1 cellular context compared by ENCODE assay signal in the genomic region with DNA sequence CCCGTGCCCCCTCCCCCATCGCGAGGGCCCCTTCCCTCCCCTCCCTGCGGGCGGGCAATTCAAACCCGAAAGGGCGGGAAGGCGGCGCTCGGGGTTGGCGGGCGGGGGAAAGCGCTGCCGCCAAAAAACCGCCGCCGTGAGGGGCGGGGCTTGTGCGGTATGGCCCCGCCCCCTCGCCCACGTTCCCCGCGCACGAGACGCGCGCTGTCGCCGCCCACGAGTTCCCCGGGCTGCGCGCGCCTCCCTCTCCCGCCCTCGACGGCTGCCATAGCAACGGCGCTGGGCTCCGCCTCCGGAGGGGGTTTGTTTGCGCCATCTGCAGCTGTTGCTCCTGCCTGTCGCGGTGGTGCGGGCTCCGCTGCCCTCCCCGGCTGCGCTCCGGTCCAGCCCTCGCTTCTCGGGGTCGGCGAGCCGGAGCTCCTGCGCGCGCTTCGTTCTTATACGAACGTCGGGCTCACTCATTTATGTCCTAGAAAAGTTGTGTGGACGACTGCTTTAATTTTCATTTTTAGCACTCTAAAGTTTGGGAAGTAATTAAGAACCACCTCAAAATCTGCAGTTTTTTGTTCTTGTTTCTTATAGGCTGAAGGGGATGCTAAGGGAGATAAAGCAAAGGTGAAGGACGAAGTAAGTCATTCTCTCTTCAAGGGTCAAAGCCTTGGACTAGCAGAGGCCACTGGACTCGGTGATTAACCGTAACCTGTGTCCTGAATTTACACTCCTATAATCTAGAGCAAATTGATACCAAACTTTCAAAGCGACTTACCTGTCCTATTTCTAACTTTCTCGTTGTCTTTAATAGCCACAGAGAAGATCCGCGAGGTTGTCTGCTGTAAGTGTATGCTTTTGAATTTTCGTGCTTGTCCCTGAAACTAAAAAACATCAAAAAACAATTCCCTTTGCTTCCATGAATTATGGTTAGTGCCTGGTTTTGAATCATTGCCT.
TF ChIP-seq lines count a peak whose summit lies in the region.

No MANE protein-coding gene starts in this region.

TF ChIP-seq in HepG2, 621 proteins besides CTCF, POLR2A, EP300 and RAD21 (continued from another document and continues in another):
- TF ChIP-seq MEIS1 (CRISPR knock-in tag; IDR thresholded peaks at IDR 0.05; ENCODE audit: borderline replicate concordance) (0 out of 2 replicates have a peak, but pooled peaks have one; percentile 51), TGIF2 (CRISPR knock-in tag; IDR thresholded peaks at IDR 0.05) (peak; percentile 83), ZBTB38 (CRISPR knock-in tag; IDR thresholded peaks at IDR 0.05) (peak; percentile 41; the same call in 1 of the 2 replicates), ZNF883 (CRISPR knock-in tag; IDR thresholded peaks at IDR 0.05; ENCODE audit: not compliant biosample characterization) (peak; percentile 42), NFATC3 (CRISPR knock-in tag; IDR thresholded peaks at IDR 0.05) (no peak), SMC3 (IDR thresholded peaks at IDR 0.05; ENCODE audit: low read length) (no peak), HDAC1 (CRISPR knock-in tag; IDR thresholded peaks at IDR 0.05) (peak; percentile 64), PHF20 (CRISPR knock-in tag; IDR thresholded peaks at IDR 0.05) (peak; percentile 40), CBX5 (CRISPR knock-in tag; IDR thresholded peaks at IDR 0.05; ENCODE audit: borderline replicate concordance) (peak; percentile 34; the same call in 1 of the 2 replicates), DPF2 (CRISPR knock-in tag; IDR thresholded peaks at IDR 0.05; ENCODE audit: borderline replicate concordance, low read depth) (no peak), KAT7 (CRISPR knock-in tag; IDR thresholded peaks at IDR 0.05; ENCODE audit: borderline replicate concordance) (peak; percentile 8; the same call in 1 of the 2 replicates), ZNF501 (CRISPR knock-in tag; IDR thresholded peaks at IDR 0.05) (peak; percentile 68; the same call in 1 of the 2 replicates), MIER2 (CRISPR knock-in tag; IDR thresholded peaks at IDR 0.05) (0 out of 2 replicates have a peak, but pooled peaks have one; percentile 22), SIN3A (IDR thresholded peaks at IDR 0.05; ENCODE audit: borderline replicate concordance, low read depth, low read length) (peak; percentile 96; the same call in 1 of the 2 replicates), ARNTL (CRISPR knock-in tag; IDR thresholded peaks at IDR 0.05) (peak; percentile 95), ZNF75D (CRISPR knock-in tag; IDR thresholded peaks at IDR 0.05; ENCODE audit: borderline replicate concordance) (no peak), ZNF747 (CRISPR knock-in tag; IDR thresholded peaks at IDR 0.05; ENCODE audit: borderline replicate concordance) (0 out of 2 replicates have a peak, but pooled peaks have one; percentile 49), FOXP1 (IDR thresholded peaks at IDR 0.05) (no peak), FOXP1 (CRISPR knock-in tag; IDR thresholded peaks at IDR 0.05) (peak; percentile 45; the same call in 1 of the 2 replicates), PPARG (CRISPR knock-in tag; conservative IDR thresholded peaks at IDR 0.05) (0 out of 2 replicates have a peak, but pooled peaks have one; percentile 40), PHF5A (CRISPR knock-in tag; IDR thresholded peaks at IDR 0.05; ENCODE audit: low read depth, unreplicated experiment) (no peak), FOXJ3 (CRISPR knock-in tag; IDR thresholded peaks at IDR 0.05; ENCODE audit: borderline replicate concordance) (no peak; the same call in 1 of the 2 replicates), ATF7-NPFF (CRISPR knock-in tag; IDR thresholded peaks at IDR 0.05; ENCODE audit: low read depth) (peak; percentile 64), CEBPG (CRISPR knock-in tag; IDR thresholded peaks at IDR 0.05) (peak; percentile 79), ATM (IDR thresholded peaks at IDR 0.05; ENCODE audit: borderline replicate concordance) (no peak), ZNF12 (CRISPR knock-in tag; IDR thresholded peaks at IDR 0.05) (no peak), ZNF136 (CRISPR knock-in tag; IDR thresholded peaks at IDR 0.05; ENCODE audit: low read depth) (0 out of 2 replicates have a peak, but pooled peaks have one; percentile 49), ZNF274 (CRISPR knock-in tag; IDR thresholded peaks at IDR 0.05) (no peak), BHLHE40 (IDR thresholded peaks at IDR 0.05; ENCODE audit: low read length) (peak; percentile 91), ZNF180 (CRISPR knock-in tag; IDR thresholded peaks at IDR 0.05; ENCODE audit: borderline replicate concordance, low read depth) (no peak), ZNF253 (CRISPR knock-in tag; IDR thresholded peaks at IDR 0.05; ENCODE audit: borderline replicate concordance) (no peak), HES4 (CRISPR knock-in tag; IDR thresholded peaks at IDR 0.05; ENCODE audit: borderline replicate concordance) (no peak)
- TF ChIP-seq, protein P1, sequence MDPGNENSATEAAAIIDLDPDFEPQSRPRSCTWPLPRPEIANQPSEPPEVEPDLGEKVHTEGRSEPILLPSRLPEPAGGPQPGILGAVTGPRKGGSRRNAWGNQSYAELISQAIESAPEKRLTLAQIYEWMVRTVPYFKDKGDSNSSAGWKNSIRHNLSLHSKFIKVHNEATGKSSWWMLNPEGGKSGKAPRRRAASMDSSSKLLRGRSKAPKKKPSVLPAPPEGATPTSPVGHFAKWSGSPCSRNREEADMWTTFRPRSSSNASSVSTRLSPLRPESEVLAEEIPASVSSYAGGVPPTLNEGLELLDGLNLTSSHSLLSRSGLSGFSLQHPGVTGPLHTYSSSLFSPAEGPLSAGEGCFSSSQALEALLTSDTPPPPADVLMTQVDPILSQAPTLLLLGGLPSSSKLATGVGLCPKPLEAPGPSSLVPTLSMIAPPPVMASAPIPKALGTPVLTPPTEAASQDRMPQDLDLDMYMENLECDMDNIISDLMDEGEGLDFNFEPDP (CRISPR knock-in tag; conservative IDR thresholded peaks at IDR 0.05): no peak
- TF ChIP-seq, protein P2, sequence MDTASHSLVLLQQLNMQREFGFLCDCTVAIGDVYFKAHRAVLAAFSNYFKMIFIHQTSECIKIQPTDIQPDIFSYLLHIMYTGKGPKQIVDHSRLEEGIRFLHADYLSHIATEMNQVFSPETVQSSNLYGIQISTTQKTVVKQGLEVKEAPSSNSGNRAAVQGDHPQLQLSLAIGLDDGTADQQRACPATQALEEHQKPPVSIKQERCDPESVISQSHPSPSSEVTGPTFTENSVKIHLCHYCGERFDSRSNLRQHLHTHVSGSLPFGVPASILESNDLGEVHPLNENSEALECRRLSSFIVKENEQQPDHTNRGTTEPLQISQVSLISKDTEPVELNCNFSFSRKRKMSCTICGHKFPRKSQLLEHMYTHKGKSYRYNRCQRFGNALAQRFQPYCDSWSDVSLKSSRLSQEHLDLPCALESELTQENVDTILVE (CRISPR knock-in tag; IDR thresholded peaks at IDR 0.05): 0 out of 2 replicates have a peak, but pooled peaks have one; percentile 19
- TF ChIP-seq, protein P3, sequence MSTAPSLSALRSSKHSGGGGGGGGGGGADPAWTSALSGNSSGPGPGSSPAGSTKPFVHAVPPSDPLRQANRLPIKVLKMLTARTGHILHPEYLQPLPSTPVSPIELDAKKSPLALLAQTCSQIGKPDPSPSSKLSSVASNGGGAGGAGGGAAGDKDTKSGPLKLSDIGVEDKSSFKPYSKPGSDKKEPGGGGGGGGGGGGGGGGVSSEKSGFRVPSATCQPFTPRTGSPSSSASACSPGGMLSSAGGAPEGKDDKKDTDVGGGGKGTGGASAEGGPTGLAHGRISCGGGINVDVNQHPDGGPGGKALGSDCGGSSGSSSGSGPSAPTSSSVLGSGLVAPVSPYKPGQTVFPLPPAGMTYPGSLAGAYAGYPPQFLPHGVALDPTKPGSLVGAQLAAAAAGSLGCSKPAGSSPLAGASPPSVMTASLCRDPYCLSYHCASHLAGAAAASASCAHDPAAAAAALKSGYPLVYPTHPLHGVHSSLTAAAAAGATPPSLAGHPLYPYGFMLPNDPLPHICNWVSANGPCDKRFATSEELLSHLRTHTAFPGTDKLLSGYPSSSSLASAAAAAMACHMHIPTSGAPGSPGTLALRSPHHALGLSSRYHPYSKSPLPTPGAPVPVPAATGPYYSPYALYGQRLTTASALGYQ (CRISPR knock-in tag; IDR thresholded peaks at IDR 0.05): no peak
- TF ChIP-seq, protein P4, sequence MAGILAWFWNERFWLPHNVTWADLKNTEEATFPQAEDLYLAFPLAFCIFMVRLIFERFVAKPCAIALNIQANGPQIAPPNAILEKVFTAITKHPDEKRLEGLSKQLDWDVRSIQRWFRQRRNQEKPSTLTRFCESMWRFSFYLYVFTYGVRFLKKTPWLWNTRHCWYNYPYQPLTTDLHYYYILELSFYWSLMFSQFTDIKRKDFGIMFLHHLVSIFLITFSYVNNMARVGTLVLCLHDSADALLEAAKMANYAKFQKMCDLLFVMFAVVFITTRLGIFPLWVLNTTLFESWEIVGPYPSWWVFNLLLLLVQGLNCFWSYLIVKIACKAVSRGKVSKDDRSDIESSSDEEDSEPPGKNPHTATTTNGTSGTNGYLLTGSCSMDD (CRISPR knock-in tag; IDR thresholded peaks at IDR 0.05): no peak
- TF ChIP-seq, protein P5, sequence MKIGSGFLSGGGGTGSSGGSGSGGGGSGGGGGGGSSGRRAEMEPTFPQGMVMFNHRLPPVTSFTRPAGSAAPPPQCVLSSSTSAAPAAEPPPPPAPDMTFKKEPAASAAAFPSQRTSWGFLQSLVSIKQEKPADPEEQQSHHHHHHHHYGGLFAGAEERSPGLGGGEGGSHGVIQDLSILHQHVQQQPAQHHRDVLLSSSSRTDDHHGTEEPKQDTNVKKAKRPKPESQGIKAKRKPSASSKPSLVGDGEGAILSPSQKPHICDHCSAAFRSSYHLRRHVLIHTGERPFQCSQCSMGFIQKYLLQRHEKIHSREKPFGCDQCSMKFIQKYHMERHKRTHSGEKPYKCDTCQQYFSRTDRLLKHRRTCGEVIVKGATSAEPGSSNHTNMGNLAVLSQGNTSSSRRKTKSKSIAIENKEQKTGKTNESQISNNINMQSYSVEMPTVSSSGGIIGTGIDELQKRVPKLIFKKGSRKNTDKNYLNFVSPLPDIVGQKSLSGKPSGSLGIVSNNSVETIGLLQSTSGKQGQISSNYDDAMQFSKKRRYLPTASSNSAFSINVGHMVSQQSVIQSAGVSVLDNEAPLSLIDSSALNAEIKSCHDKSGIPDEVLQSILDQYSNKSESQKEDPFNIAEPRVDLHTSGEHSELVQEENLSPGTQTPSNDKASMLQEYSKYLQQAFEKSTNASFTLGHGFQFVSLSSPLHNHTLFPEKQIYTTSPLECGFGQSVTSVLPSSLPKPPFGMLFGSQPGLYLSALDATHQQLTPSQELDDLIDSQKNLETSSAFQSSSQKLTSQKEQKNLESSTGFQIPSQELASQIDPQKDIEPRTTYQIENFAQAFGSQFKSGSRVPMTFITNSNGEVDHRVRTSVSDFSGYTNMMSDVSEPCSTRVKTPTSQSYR (CRISPR knock-in tag; IDR thresholded peaks at IDR 0.05; ENCODE audit: borderline replicate concordance): peak; percentile 20; the same call in 1 of the 2 replicates
- TF ChIP-seq, protein P6, sequence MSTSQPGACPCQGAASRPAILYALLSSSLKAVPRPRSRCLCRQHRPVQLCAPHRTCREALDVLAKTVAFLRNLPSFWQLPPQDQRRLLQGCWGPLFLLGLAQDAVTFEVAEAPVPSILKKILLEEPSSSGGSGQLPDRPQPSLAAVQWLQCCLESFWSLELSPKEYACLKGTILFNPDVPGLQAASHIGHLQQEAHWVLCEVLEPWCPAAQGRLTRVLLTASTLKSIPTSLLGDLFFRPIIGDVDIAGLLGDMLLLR (CRISPR knock-in tag; IDR thresholded peaks at IDR 0.05): no peak
- TF ChIP-seq, protein P7, sequence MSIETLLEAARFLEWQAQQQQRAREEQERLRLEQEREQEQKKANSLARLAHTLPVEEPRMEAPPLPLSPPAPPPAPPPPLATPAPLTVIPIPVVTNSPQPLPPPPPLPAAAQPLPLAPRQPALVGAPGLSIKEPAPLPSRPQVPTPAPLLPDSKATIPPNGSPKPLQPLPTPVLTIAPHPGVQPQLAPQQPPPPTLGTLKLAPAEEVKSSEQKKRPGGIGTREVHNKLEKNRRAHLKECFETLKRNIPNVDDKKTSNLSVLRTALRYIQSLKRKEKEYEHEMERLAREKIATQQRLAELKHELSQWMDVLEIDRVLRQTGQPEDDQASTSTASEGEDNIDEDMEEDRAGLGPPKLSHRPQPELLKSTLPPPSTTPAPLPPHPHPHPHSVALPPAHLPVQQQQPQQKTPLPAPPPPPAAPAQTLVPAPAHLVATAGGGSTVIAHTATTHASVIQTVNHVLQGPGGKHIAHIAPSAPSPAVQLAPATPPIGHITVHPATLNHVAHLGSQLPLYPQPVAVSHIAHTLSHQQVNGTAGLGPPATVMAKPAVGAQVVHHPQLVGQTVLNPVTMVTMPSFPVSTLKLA (IDR thresholded peaks at IDR 0.05): peak; percentile 80
- TF ChIP-seq, protein P8, sequence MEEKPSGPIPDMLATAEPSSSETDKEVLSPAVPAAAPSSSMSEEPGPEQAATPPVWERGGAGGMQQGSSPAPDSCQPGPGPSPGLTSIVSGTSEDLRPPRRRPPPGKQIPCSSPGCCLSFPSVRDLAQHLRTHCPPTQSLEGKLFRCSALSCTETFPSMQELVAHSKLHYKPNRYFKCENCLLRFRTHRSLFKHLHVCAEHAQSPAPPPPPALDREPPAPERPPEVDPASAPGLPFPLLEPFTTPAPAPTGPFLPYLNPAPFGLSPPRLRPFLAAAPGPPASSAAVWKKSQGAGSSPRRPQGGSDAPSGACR (CRISPR knock-in tag; IDR thresholded peaks at IDR 0.05): peak; percentile 35; the same call in 1 of the 2 replicates
- TF ChIP-seq, protein P9, sequence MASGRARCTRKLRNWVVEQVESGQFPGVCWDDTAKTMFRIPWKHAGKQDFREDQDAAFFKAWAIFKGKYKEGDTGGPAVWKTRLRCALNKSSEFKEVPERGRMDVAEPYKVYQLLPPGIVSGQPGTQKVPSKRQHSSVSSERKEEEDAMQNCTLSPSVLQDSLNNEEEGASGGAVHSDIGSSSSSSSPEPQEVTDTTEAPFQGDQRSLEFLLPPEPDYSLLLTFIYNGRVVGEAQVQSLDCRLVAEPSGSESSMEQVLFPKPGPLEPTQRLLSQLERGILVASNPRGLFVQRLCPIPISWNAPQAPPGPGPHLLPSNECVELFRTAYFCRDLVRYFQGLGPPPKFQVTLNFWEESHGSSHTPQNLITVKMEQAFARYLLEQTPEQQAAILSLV (CRISPR knock-in tag; IDR thresholded peaks at IDR 0.05; ENCODE audit: borderline replicate concordance): no peak
- TF ChIP-seq, protein P10, sequence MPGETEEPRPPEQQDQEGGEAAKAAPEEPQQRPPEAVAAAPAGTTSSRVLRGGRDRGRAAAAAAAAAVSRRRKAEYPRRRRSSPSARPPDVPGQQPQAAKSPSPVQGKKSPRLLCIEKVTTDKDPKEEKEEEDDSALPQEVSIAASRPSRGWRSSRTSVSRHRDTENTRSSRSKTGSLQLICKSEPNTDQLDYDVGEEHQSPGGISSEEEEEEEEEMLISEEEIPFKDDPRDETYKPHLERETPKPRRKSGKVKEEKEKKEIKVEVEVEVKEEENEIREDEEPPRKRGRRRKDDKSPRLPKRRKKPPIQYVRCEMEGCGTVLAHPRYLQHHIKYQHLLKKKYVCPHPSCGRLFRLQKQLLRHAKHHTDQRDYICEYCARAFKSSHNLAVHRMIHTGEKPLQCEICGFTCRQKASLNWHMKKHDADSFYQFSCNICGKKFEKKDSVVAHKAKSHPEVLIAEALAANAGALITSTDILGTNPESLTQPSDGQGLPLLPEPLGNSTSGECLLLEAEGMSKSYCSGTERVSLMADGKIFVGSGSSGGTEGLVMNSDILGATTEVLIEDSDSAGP (CRISPR knock-in tag; IDR thresholded peaks at IDR 0.05; ENCODE audit: borderline replicate concordance): peak; percentile 32; the same call in 1 of the 2 replicates
- TF ChIP-seq, protein P11, sequence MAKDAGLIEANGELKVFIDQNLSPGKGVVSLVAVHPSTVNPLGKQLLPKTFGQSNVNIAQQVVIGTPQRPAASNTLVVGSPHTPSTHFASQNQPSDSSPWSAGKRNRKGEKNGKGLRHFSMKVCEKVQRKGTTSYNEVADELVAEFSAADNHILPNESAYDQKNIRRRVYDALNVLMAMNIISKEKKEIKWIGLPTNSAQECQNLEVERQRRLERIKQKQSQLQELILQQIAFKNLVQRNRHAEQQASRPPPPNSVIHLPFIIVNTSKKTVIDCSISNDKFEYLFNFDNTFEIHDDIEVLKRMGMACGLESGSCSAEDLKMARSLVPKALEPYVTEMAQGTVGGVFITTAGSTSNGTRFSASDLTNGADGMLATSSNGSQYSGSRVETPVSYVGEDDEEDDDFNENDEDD (CRISPR knock-in tag; IDR thresholded peaks at IDR 0.05; ENCODE audit: borderline replicate concordance): peak; percentile 96
